Comparison of ENCODE assay signal across 8 cellular contexts in genomic region chr1:166479052-166479631, GRCh38.
DNase-seq lines count a peak whose midpoint lies in the region; ATAC-seq and TF ChIP-seq lines count a peak whose summit lies in the region.

No MANE protein-coding gene starts in this region.

- no peaks in the 10 kb centered on the region for H3K9me3 ChIP-seq in OCI-LY7 (ENCODE audit: low read length)

- no peaks in the 10 kb centered on the region for H3K36me3 ChIP-seq in OCI-LY7 (ENCODE audit: insufficient read depth, low read length)

- no peak overlapping the region for H3K27ac ChIP-seq in OCI-LY7 (ENCODE audit: low read depth, low read length, poor library complexity, severe bottlenecking)

- H3K79me2 ChIP-seq in OCI-LY7 (ENCODE audit: insufficient read depth, low read depth, low read length): no peaks in the 10 kb centered on the region

- no peak overlapping the region for H3K4me2 ChIP-seq in OCI-LY7 (ENCODE audit: low read length)

- no peaks in the 10 kb centered on the region for H3K9me3 Mint-ChIP-seq in glutamatergic neuron (ENCODE audit: unreplicated experiment)

- no peak overlapping the region for H3K4me3 ChIP-seq in OCI-LY7 (ENCODE audit: low read depth, low read length, poor library complexity, severe bottlenecking)

- no peaks in the 10 kb centered on the region for H3K4me1 Mint-ChIP-seq in glutamatergic neuron (ENCODE audit: low read depth, unreplicated experiment)

- no peak overlapping the region for H3K4me3 Mint-ChIP-seq in glutamatergic neuron (ENCODE audit: unreplicated experiment)

- H3K27me3 Mint-ChIP-seq in glutamatergic neuron (ENCODE audit: unreplicated experiment): no peaks in the 10 kb centered on the region

- H3K9me2 ChIP-seq in OCI-LY7 (ENCODE audit: insufficient read depth, low read length): no peaks in the 10 kb centered on the region

- no peak overlapping the region for H3K27ac Mint-ChIP-seq in glutamatergic neuron (ENCODE audit: unreplicated experiment)

- H3K4me1 ChIP-seq in OCI-LY7 (ENCODE audit: insufficient read depth, low read length, poor library complexity, severe bottlenecking): no peaks in the 10 kb centered on the region

- TF ChIP-seq CTCF in OCI-LY7 (conservative IDR thresholded peaks at IDR 0.05; ENCODE audit: low read length) (peak; percentile 95), glutamatergic neuron (IDR thresholded peaks at IDR 0.05; ENCODE audit: partially characterized antibody, unreplicated experiment) (peak; percentile 95)

- DNase-seq in activated gamma-delta T cell treated with Interleukin-2 at 50 U/mL for 16 hours (peak; percentile 35), activated gamma-delta T cell (lab: John Stamatoyannopoulos, UW) (no peak), OCI-LY7 (ENCODE audit: low spot score) (peak; percentile 54), glutamatergic neuron (peak; percentile 69), retina (peak; percentile 20)
- DNase-seq in activated T-helper 9 cell treated with anti-CD3 and anti-CD28 coated beads, Interleukin-2, amount 50 U/mL, for 16 hours (ENCODE audit: low read depth): peak; percentile 12

- ATAC-seq in HG03159 (IDR thresholded peaks at IDR 0.05; ENCODE audit: unreplicated experiment) (peak; percentile 72), GM19023 (IDR thresholded peaks at IDR 0.05; ENCODE audit: unreplicated experiment) (no peak)

- POLR2A ChIA-PET in OCI-LY7 (lab: Charles Lee): interaction anchor here (0.7 to 0.9 kb wide), 2 partner anchors 430 to 563 kb away, joined by 3 read pairs; no protein-coding TSS in a partner anchor

- BruUV-seq in OCI-LY7 (replicated peaks; lab: Mats Ljungman, UMichigan): no TSS peak

- no peaks in the 10 kb centered on the region for H3K36me3 Mint-ChIP-seq in glutamatergic neuron (ENCODE audit: unreplicated experiment)

- no peak overlapping the region for H2AFZ ChIP-seq in OCI-LY7 (ENCODE audit: low read length)

- H4K20me1 ChIP-seq in OCI-LY7 (ENCODE audit: insufficient read depth, low read length): no peaks in the 10 kb centered on the region

- CTCF ChIA-PET in OCI-LY7 (lab: Charles Lee; ENCODE audit: unreplicated experiment): no interaction called here

- intact Hi-C loops in OCI-LY7 (cut with micrococcal nuclease; ENCODE audit: unreplicated experiment): loop anchor here (5.0 kb wide), 1 partner anchor 557 kb away; no protein-coding TSS in a partner anchor
